21 cellular contexts compared by ENCODE assay signal in the genomic region with DNA sequence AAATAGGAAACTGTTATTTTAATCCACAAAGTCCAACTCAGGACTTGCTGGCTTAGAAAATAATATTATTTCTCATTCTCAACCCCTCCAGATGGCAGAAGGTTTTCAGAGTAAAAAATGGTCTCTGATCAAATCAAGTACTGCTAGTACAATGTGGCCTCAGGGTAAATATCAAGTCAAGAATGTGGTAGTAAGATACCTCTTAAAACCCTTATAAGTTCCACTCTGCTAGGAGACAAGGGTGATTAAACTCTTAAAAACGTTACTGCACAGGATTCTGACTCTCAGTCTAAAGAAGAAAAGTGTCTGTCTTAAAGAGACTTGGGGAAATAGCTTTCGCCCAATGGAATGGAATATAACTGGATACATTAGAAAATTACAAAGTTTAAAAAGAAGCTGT.
"Had no signal": no experiment of that assay in that cellular context is flagged by ENCODE, and none has a peak within 500 bp of the region (broad histone marks: within the 10 kb centered on the region; RNA-seq: fewer than 3 reads in every experiment).

No MANE protein-coding gene starts in this region.

- H3K27ac ChIP-seq: SJSA1 had no signal

- H3K27me3 ChIP-seq: SJSA1 had no signal

- H3K9ac ChIP-seq: SK-N-SH had no signal

- H3K36me3 ChIP-seq: SJSA1 had no signal

- H3K27ac Mint-ChIP-seq: T-cell had no signal

- DNase-seq: IMR-90, Karpas-422, KG1, MM.1S, NCI-H1092 treated with DMSO at 0.1 percent for 48 hours, NCI-H1436, NCI-H187, NCI-H2029, NCI-H2081 treated with DMSO at 0.1 percent for 48 hours, NCI-H2227 treated with DMSO at 0.1 percent for 48 hours, NCI-H524, NCI-H526 treated with DMSO at 0.1 percent for 48 hours, NCI-H774, Right ventricle myocardium superior, RPMI8226, SIG-M5, SK-N-SH, SW 1271, T-cell had no signal

- H3K4me3 Mint-ChIP-seq: T-cell had no signal

- H3K27me3 Mint-ChIP-seq: T-cell had no signal

- H3K9me2 ChIP-seq: SK-N-SH had no signal

- H3K4me1 Mint-ChIP-seq: T-cell had no signal

- H3K4me3 ChIP-seq: SJSA1 had no signal

- H3K9me3 ChIP-seq: SJSA1, SK-N-SH had no signal

- H3K4me1 ChIP-seq: SJSA1 had no signal

- H3K36me3 Mint-ChIP-seq: T-cell had no signal

- H3K4me2 ChIP-seq: SK-N-SH had no signal

- ATAC-seq: HepG2, T-cell had no signal
